In the genomic region with DNA sequence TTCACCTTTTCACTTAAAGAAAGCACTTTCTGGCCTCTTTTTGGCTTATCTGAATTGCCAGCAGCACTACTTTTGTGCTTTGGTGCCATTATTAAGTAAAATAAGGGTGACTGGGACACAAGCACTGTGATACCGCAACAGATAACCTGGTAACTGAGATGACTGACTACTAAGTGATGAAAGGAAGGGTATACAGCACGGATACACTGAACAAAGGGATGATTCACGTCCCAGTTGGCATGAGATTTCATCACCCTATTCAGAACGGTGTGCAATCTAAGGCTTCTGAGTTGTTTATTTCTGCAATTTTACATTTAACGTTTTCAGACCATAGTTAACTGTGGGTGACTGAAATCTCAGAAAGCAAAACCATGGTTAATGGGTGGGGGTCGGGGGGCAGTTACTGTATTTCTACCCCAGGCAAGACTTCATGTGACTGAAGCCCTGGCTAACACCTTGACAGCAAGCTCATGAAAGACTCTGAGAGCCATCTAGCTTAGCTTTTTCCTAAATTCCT, we compare ENCODE assay signal across 1 cellular context.
TF ChIP-seq lines count a peak whose summit lies in the region.

No MANE protein-coding gene starts in this region.

TF ChIP-seq in IMR-90, 13 proteins besides CTCF, POLR2A, EP300 and RAD21:
- TF ChIP-seq RCOR1 (IDR thresholded peaks at IDR 0.05; ENCODE audit: insufficient replicate concordance, low read length) (no peak), CEBPB (IDR thresholded peaks at IDR 0.05; ENCODE audit: low read depth, low read length) (peak; percentile 94), BHLHE40 (IDR thresholded peaks at IDR 0.05; ENCODE audit: low read depth, low read length) (peak; percentile 45; the same call in 1 of the 2 replicates)
TF ChIP-seq in IMR-90: peak in this region for 2.
